ENCODE assay signal across 9 cellular contexts in genomic region chr13:110444226-110444653, GRCh38.
A peak's percentile ranks its signal among the peaks of the same experiment; 100 is the strongest.
DNase-seq lines count a peak whose midpoint lies in the region; ATAC-seq and TF ChIP-seq lines count a peak whose summit lies in the region.
"Had no signal": no experiment of that assay in that cellular context is flagged by ENCODE, and none has a peak within 500 bp of the region (broad histone marks: within the 10 kb centered on the region; RNA-seq: fewer than 3 reads in every experiment).

No MANE protein-coding gene starts in this region.

- no peaks in the 10 kb centered on the region for H3K4me1 Mint-ChIP-seq in CD8-positive, alpha-beta T cell (ENCODE audit: low read depth)
- peaks cover 0 to 1% (median 0%) of the 10 kb centered on the region in 4 donors for H3K4me1 Mint-ChIP-seq in naive thymus-derived CD8-positive, alpha-beta T cell

- H3K27ac ChIP-seq in CD8-positive, alpha-beta T cell (ENCODE audit: low read depth, low read length): no peak overlapping the region

- POLR2A ChIA-PET in CD8-positive, alpha-beta T cell (lab: Charles Lee): no interaction called here
- POLR2A ChIA-PET in naive thymus-derived CD8-positive, alpha-beta T cell (lab: Charles Lee): no interaction called here

- no peak overlapping the region for H3K4me3 Mint-ChIP-seq in CD8-positive, alpha-beta T cell
- H3K4me3 Mint-ChIP-seq in naive thymus-derived CD8-positive, alpha-beta T cell: no peak overlapping the region
- H3K4me3 Mint-ChIP-seq: activated CD4-positive, alpha-beta memory T cell treated with anti-CD3 and anti-CD28 coated beads for 36 hours had no signal

- H3K9me3 Mint-ChIP-seq in CD8-positive, alpha-beta T cell: no peaks in the 10 kb centered on the region
- H3K9me3 Mint-ChIP-seq in naive thymus-derived CD8-positive, alpha-beta T cell: no peaks in the 10 kb centered on the region
- H3K9me3 Mint-ChIP-seq: activated CD4-positive, alpha-beta memory T cell treated with anti-CD3 and anti-CD28 coated beads for 36 hours had no signal

- no peak overlapping the region for H3K27ac Mint-ChIP-seq in CD8-positive, alpha-beta T cell
- no peak overlapping the region for H3K27ac Mint-ChIP-seq in naive thymus-derived CD8-positive, alpha-beta T cell
- H3K27ac Mint-ChIP-seq: activated CD4-positive, alpha-beta memory T cell treated with anti-CD3 and anti-CD28 coated beads for 36 hours had no signal

- H3K36me3 Mint-ChIP-seq in CD8-positive, alpha-beta T cell: no peaks in the 10 kb centered on the region
- H3K36me3 Mint-ChIP-seq in naive thymus-derived CD8-positive, alpha-beta T cell: no peaks in the 10 kb centered on the region
- H3K36me3 Mint-ChIP-seq: activated CD4-positive, alpha-beta memory T cell treated with anti-CD3 and anti-CD28 coated beads for 36 hours had no signal

- TF ChIP-seq CTCF in CD8-positive, alpha-beta T cell (IDR thresholded peaks at IDR 0.05): no peak

- CTCF ChIA-PET in CD8-positive, alpha-beta T cell (lab: Charles Lee): interaction anchor here (1.1 to 1.3 kb wide), 2 partner anchors 11 to 226 kb away, joined by 3 to 6 read pairs; no protein-coding TSS in a partner anchor

- intact Hi-C loops in CD8-positive, alpha-beta T cell (cut with DNase I, micrococcal nuclease): no loop called here

- H3K4me1 ChIP-seq in CD8-positive, alpha-beta T cell (ENCODE audit: insufficient read depth, low read length): no peaks in the 10 kb centered on the region

- H3K36me3 ChIP-seq in CD8-positive, alpha-beta T cell (ENCODE audit: insufficient read depth, low read length): no peaks in the 10 kb centered on the region

- H3K27me3 Mint-ChIP-seq in CD8-positive, alpha-beta T cell (ENCODE audit: low read depth): peaks cover 23% of the 10 kb centered on the region
- H3K27me3 Mint-ChIP-seq in naive thymus-derived CD8-positive, alpha-beta T cell: peaks cover 11 to 72% (median 43%) of the 10 kb centered on the region in 5 donors

- DNase-seq in ELR (ENCODE audit: low read depth) (peak; percentile 79), HCEC 1CT (peak; percentile 22), RPMI8226 (peak; percentile 39), left lobe of liver (ENCODE audit: low spot score) (no peak), NCI-H2196 (lab: John Stamatoyannopoulos, UW; ENCODE audit: unreplicated experiment) (no peak), NCI-H2081 (lab: John Stamatoyannopoulos, UW) (no peak)
- no peak for DNase-seq in CD8-positive, alpha-beta T cell
- DNase-seq in naive thymus-derived CD8-positive, alpha-beta T cell: no peak
- DNase-seq: activated CD4-positive, alpha-beta memory T cell treated with anti-CD3 and anti-CD28 coated beads for 36 hours had no signal

- ATAC-seq in left lobe of liver: peak; percentile 41
- ATAC-seq in CD8-positive, alpha-beta T cell: no peak
- ATAC-seq in naive thymus-derived CD8-positive, alpha-beta T cell: no peak

- H3K27me3 ChIP-seq in CD8-positive, alpha-beta T cell (ENCODE audit: insufficient read depth, low read length): no peaks in the 10 kb centered on the region

- H3K9me3 ChIP-seq in CD8-positive, alpha-beta T cell (ENCODE audit: low read length): no peaks in the 10 kb centered on the region

- H3K4me3 ChIP-seq in CD8-positive, alpha-beta T cell (ENCODE audit: low read depth, low read length): no peak overlapping the region

Comparison
In these comparisons a context has a peak if more than half of its experiments do, and no peak if none do; other contexts are left out.
1. DNase-seq: peak in ELR (single experiment), HCEC 1CT (single experiment) and RPMI8226 (single experiment); none in left lobe of liver (single experiment), CD8-positive, alpha-beta T cell (0 of 7), NCI-H2196 (single experiment), naive thymus-derived CD8-positive, alpha-beta T cell (0 of 10) and NCI-H2081 (0 of 2).